ENCODE assay signal across 1 cellular context in genomic region chr14:67514650-67515385, GRCh38.
TF ChIP-seq lines count a peak whose summit lies in the region.

No MANE protein-coding gene starts in this region.

TF ChIP-seq in K562, 482 proteins besides CTCF, POLR2A, EP300 and RAD21 (continued from another document):
- TF ChIP-seq CTBP1 (IDR thresholded peaks at IDR 0.05; ENCODE audit: borderline replicate concordance) (0 out of 2 replicates have a peak, but pooled peaks have one; percentile 16), GTF2A2 (tag; IDR thresholded peaks at IDR 0.05) (no peak), ZNF780A (CRISPR knock-in tag; IDR thresholded peaks at IDR 0.05) (no peak), ZNF277 (CRISPR knock-in tag; IDR thresholded peaks at IDR 0.05; ENCODE audit: borderline replicate concordance) (no peak), E2F6 (IDR thresholded peaks at IDR 0.05; ENCODE audit: borderline replicate concordance in 1 of 2, extremely low read depth in 1 of 2, insufficient read depth in 1 of 2, insufficient read length in 1 of 2, low read depth in 1 of 2, low read length in 1 of 2, poor library complexity in 1 of 2, severe bottlenecking in 1 of 2) (no peak), KHSRP (IDR thresholded peaks at IDR 0.05) (no peak), RNF2 (IDR thresholded peaks at IDR 0.05) (no peak), PYGO2 (tag; IDR thresholded peaks at IDR 0.05) (no peak), E4F1 (CRISPR knock-in tag; IDR thresholded peaks at IDR 0.05; ENCODE audit: borderline replicate concordance) (no peak), ZNF707 (CRISPR knock-in tag; conservative IDR thresholded peaks at IDR 0.05) (no peak), NBN (IDR thresholded peaks at IDR 0.05; ENCODE audit: low read depth) (no peak), ZBTB7A (IDR thresholded peaks at IDR 0.05; ENCODE audit: borderline replicate concordance, control insufficient read depth, low read depth, low read length) (peak; percentile 28; the same call in 1 of the 2 replicates), ZNF253 (CRISPR knock-in tag; conservative IDR thresholded peaks at IDR 0.05) (no peak), HEY1 (CRISPR knock-in tag; IDR thresholded peaks at IDR 0.05; ENCODE audit: borderline replicate concordance) (no peak), RBM22 (IDR thresholded peaks at IDR 0.05; ENCODE audit: low read depth, low read length, poor library complexity, severe bottlenecking) (no peak), ZNF384 (IDR thresholded peaks at IDR 0.05; ENCODE audit: low read depth, low read length) (no peak), PHTF2 (CRISPR knock-in tag; IDR thresholded peaks at IDR 0.05) (no peak), VEZF1 (CRISPR knock-in tag; IDR thresholded peaks at IDR 0.05) (peak; percentile 69), RBBP5 (IDR thresholded peaks at IDR 0.05; ENCODE audit: borderline replicate concordance, insufficient read depth, low read length, poor library complexity, severe bottlenecking) (peak; percentile 21), ZNF778 (CRISPR knock-in tag; IDR thresholded peaks at IDR 0.05) (no peak), ZNF551 (CRISPR knock-in tag; IDR thresholded peaks at IDR 0.05) (no peak)
